In the genomic region with DNA sequence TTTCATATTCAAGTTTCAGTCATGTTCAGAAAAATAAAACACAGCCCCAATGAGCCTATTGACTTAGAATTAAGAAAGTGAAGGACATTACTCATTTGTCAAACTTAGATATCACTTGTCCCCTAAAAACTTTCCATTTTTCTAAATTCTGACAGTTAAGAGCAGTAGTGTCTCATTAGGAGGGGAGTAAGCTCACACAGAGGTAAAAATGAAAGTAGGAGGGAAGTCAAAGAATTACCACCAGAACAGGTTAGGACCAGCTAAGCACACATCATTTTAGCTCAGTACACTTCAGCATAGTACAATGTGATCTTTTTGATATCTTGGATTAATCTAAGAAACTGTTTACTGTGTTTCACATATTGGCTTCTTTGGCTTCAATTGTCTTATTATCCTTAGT, we compare ENCODE assay signal across 9 cellular contexts.
A peak's percentile ranks its signal among the peaks of the same experiment; 100 is the strongest.
DNase-seq lines count a peak whose midpoint lies in the region; ATAC-seq and TF ChIP-seq lines count a peak whose summit lies in the region.
"Had no signal": no experiment of that assay in that cellular context is flagged by ENCODE, and none has a peak within 500 bp of the region (broad histone marks: within the 10 kb centered on the region; RNA-seq: fewer than 3 reads in every experiment).

No MANE protein-coding gene starts in this region.

- H3K4me1 ChIP-seq in HEK293 (ENCODE audit: control insufficient read depth, insufficient read depth, low read length): no peaks in the 10 kb centered on the region

- no peak overlapping the region for H3K4me3 ChIP-seq in HEK293 (ENCODE audit: low read depth, low read length)

- H3K9me3 ChIP-seq in HEK293 (ENCODE audit: control insufficient read depth, insufficient read depth, low read depth, low read length): no peaks in the 10 kb centered on the region

- DNase-seq in sciatic nerve (ENCODE audit: low spot score) (no peak), COLO668 (lab: John Stamatoyannopoulos, UW; ENCODE audit: unreplicated experiment) (no peak), putamen (ENCODE audit: low spot score) (no peak), NCI-H748 (lab: John Stamatoyannopoulos, UW; ENCODE audit: unreplicated experiment) (no peak)
- DNase-seq: activated CD4-positive, alpha-beta T cell treated with anti-CD3 and anti-CD28 coated beads, Interleukin-2, amount 50 U/mL, for 48 hours had no signal

- no peak for TF ChIP-seq CTCF in HEK293 (tag by site-specific recombination; IDR thresholded peaks at IDR 0.05)

- no peaks in the 10 kb centered on the region for H3K36me3 ChIP-seq in HEK293 (ENCODE audit: control insufficient read depth in 2 of 2, insufficient read depth in 1 of 2, low read length in 2 of 2)

- H3K27ac ChIP-seq in HEK293 (ENCODE audit: extremely low read depth, low read depth, low read length): no peak overlapping the region

- peak; percentile 85 for ATAC-seq in GM19023 (IDR thresholded peaks at IDR 0.05; ENCODE audit: unreplicated experiment)
- ATAC-seq in HG03457 (IDR thresholded peaks at IDR 0.05; ENCODE audit: unreplicated experiment): peak; percentile 72
- ATAC-seq in sciatic nerve: peak; percentile 84
- ATAC-seq: Panc1 had no signal

- intact Hi-C loops in sciatic nerve (cut with DNase I): no loop called here

- POLR2A ChIA-PET in HEK293 (lab: Yijun Ruan, JAX): no interaction called here

- CTCF ChIA-PET in HEK293 (lab: Yijun Ruan, JAX): no interaction called here

TF ChIP-seq in HEK293, 187 proteins besides CTCF, POLR2A, EP300 and RAD21:
- TF ChIP-seq ZNF416 (tag by site-specific recombination; IDR thresholded peaks at IDR 0.05) (no peak), PRDM1 (tag by site-specific recombination; IDR thresholded peaks at IDR 0.05) (0 out of 2 replicates have a peak, but pooled peaks have one; percentile 15)
- TF ChIP-seq, protein P1, sequence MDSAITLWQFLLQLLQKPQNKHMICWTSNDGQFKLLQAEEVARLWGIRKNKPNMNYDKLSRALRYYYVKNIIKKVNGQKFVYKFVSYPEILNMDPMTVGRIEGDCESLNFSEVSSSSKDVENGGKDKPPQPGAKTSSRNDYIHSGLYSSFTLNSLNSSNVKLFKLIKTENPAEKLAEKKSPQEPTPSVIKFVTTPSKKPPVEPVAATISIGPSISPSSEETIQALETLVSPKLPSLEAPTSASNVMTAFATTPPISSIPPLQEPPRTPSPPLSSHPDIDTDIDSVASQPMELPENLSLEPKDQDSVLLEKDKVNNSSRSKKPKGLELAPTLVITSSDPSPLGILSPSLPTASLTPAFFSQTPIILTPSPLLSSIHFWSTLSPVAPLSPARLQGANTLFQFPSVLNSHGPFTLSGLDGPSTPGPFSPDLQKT (IDR thresholded peaks at IDR 0.05; ENCODE audit: borderline replicate concordance, low read depth, low read length): no peak
